1 cellular context compared by ENCODE assay signal in genomic region chr9:109414125-109414785, GRCh38.
TF ChIP-seq lines count a peak whose summit lies in the region.

No MANE protein-coding gene starts in this region.

TF ChIP-seq in H1, 55 proteins besides CTCF, POLR2A, EP300 and RAD21:
- no peak for TF ChIP-seq SIRT6 (IDR thresholded peaks at IDR 0.05; ENCODE audit: low read length)
- TF ChIP-seq TCF12 (IDR thresholded peaks at IDR 0.05; ENCODE audit: low read depth, low read length) = 0 out of 2 replicates have a peak, but pooled peaks have one; percentile 34
